22 cellular contexts compared by ENCODE assay signal in genomic region chr1:56965191-56965590, GRCh38. TPM values are rescaled to one million over a fixed set of nuclear protein-coding genes. Genes with fewer than 3 reads are reported as not detected.
"Had no signal": no experiment of that assay in that cellular context is flagged by ENCODE, and none has a peak within 500 bp of the region (broad histone marks: within the 10 kb centered on the region; RNA-seq: fewer than 3 reads in every experiment).

No MANE protein-coding gene starts in this region.

- DNase-seq: IMR-90, Karpas-422, KG1, MG63, NCI-H1092, NCI-H1105 treated with DMSO at 0.1 percent for 48 hours, NCI-H1417 treated with DMSO at 0.1 percent for 48 hours, NCI-H146, NCI-H1694 treated with DMSO at 0.1 percent for 48 hours, NCI-H1930, NCI-H2081, NCI-H2107, NCI-H2227 treated with DMSO at 0.1 percent for 48 hours, NCI-H524, NCI-H69, NCI-H774, Right ventricle myocardium superior, RPMI8226 had no signal

- H3K27me3 ChIP-seq: MG63 had no signal

- H3K36me3 ChIP-seq: MG63 had no signal

- H3K4me3 ChIP-seq: MG63 had no signal

- ATAC-seq: SK-N-SH treated with all-trans-retinoic acid at 6 μM for 48 hours had no signal

- H3K9me3 ChIP-seq: MG63 had no signal

RNA-seq across cellular contexts. Expression of gene C8B, which starts 0.6 kb away (rescaled TPM):
- total RNA-seq: HT-29, IMR-90, NCI-H460, Right ventricle myocardium superior, SK-MEL-5 had no signal
